In the genomic region with DNA sequence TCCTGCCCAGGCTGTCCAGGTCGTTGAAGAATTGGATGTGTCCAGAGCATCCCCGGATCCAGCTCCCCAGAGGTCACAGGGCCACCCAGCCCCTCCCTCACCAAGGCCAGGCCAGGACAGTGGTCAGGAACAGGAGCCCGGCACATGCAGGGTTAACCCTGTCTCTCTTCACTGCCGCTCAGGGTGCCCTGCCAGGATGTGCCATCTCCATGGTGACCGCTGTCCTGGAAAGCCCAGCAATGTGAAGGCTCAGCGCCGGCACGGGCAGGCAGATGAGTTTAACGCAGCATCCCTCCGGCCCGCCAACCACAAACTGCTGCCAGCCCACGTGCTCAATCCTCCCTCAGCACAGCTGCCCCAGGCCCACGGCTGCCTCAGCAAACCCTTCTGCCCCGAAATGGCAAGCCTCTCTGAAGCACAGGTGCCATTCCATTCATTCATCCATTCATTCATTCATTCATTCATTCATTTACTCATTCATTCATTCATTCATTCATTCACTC, we compare ENCODE assay signal across 16 cellular contexts. TPM values are rescaled to one million over a fixed set of nuclear protein-coding genes. Genes with fewer than 3 reads are reported as not detected.
DNase-seq lines count a peak whose midpoint lies in the region; ATAC-seq, FAIRE-seq and TF ChIP-seq lines count a peak whose summit lies in the region.
"Had no signal": no experiment of that assay in that cellular context is flagged by ENCODE, and none has a peak within 500 bp of the region (broad histone marks: within the 10 kb centered on the region; RNA-seq: fewer than 3 reads in every experiment).

No MANE protein-coding gene starts in this region.

- H3K9me3 ChIP-seq in MM.1S (replicated peaks; ENCODE audit: insufficient read depth, low read length), result no peaks in the 10 kb centered on the region
- H3K9me3 ChIP-seq: ascending aorta, HAP-1, pancreas, tibial artery had no signal

- H3K9me2 ChIP-seq in MM.1S (replicated peaks; ENCODE audit: insufficient read depth, low read length), result no peaks in the 10 kb centered on the region

- H3K9ac ChIP-seq in MM.1S (ENCODE audit: low read length), result no peak overlapping the region

- H3K27me3 ChIP-seq in MM.1S (replicated peaks; ENCODE audit: insufficient read depth, low read length), result no peaks in the 10 kb centered on the region; the same call in 1 of the 2 replicates
- H3K27me3 ChIP-seq: ascending aorta had no signal

- no peak overlapping the region for H3K4me3 ChIP-seq in MM.1S (ENCODE audit: low read length)
- H3K4me3 ChIP-seq: ascending aorta, HAP-1, pancreas, tibial artery had no signal

- no peaks in the 10 kb centered on the region for H3K36me3 ChIP-seq in MM.1S (replicated peaks; ENCODE audit: insufficient read depth, low read length)
- H3K36me3 ChIP-seq: ascending aorta, HAP-1, pancreas, tibial artery had no signal

- FAIRE-seq in RCC 7860 (lab: Jason Lieb, UNC), result no peak
- FAIRE-seq: islet of Langerhans, pancreas had no signal

- no peak for ATAC-seq in GM18909 (IDR thresholded peaks at IDR 0.05; ENCODE audit: poor library complexity, unreplicated experiment)

- no peak for TF ChIP-seq CTCF in MM.1S (IDR thresholded peaks at IDR 0.05; ENCODE audit: low read length)

- H3K79me2 ChIP-seq in MM.1S (ENCODE audit: low read length), result no peaks in the 10 kb centered on the region

- H2AFZ ChIP-seq in MM.1S (ENCODE audit: low read length), result no peak overlapping the region

- no peak overlapping the region for H3K4me2 ChIP-seq in MM.1S (ENCODE audit: low read depth, low read length)

- no peaks in the 10 kb centered on the region for H3F3A ChIP-seq in MM.1S (ENCODE audit: insufficient read depth, low read length)

- peak; percentile 78 for DNase-seq in Ammon's horn (ENCODE audit: low spot score)
- DNase-seq in H4 (ENCODE audit: low spot score), result peak; percentile 49
- DNase-seq in RCC 7860 (ENCODE audit: low spot score), result peak; percentile 24
- DNase-seq in kidney tubule cell (ENCODE audit: low spot score), result peak; percentile 32
- DNase-seq in MM.1S, result no peak
- no peak for DNase-seq in activated CD4-positive, alpha-beta T cell treated with anti-CD3 and anti-CD28 coated beads for 1 hour
- DNase-seq in LoVo (ENCODE audit: low spot score), result no peak
- DNase-seq: NCI-H2107 had no signal

- no peaks in the 10 kb centered on the region for H3K4me1 ChIP-seq in MM.1S (ENCODE audit: low read length)
- H3K4me1 ChIP-seq: pancreas had no signal

- no peaks in the 10 kb centered on the region for H4K20me1 ChIP-seq in MM.1S (ENCODE audit: insufficient read depth, low read length)

- H3K27ac ChIP-seq in MM.1S (ENCODE audit: low read length), result no peak overlapping the region
- H3K27ac ChIP-seq: ascending aorta, epithelial cell of prostate, HL-60, pancreas, tibial artery had no signal

RNA-seq across cellular contexts. Expression of gene TMEM179, which starts 4.4 kb away (rescaled TPM):
- not detected in 2 replicates for total RNA-seq in H4 (2014; rRNA removed; shearing (Covaris generic))
- total RNA-seq: ascending aorta had no signal

RNA-seq across cellular contexts. Expression of gene C14orf180, which starts 20.6 kb away (rescaled TPM):
- total RNA-seq in H4 (2014; rRNA removed; shearing (Covaris generic)), result not detected in 2 replicates

Comparison
In these comparisons a context has a peak if more than half of its experiments do, and no peak if none do; other contexts are left out.
1. DNase-seq: peak in Ammon's horn (single experiment), H4 (single experiment), RCC 7860 (single experiment) and kidney tubule cell (single experiment); none in MM.1S (single experiment), activated CD4-positive, alpha-beta T cell treated with anti-CD3 and anti-CD28 coated beads for 1 hour (single experiment) and LoVo (single experiment).